24 cellular contexts compared by ENCODE assay signal in the genomic region with DNA sequence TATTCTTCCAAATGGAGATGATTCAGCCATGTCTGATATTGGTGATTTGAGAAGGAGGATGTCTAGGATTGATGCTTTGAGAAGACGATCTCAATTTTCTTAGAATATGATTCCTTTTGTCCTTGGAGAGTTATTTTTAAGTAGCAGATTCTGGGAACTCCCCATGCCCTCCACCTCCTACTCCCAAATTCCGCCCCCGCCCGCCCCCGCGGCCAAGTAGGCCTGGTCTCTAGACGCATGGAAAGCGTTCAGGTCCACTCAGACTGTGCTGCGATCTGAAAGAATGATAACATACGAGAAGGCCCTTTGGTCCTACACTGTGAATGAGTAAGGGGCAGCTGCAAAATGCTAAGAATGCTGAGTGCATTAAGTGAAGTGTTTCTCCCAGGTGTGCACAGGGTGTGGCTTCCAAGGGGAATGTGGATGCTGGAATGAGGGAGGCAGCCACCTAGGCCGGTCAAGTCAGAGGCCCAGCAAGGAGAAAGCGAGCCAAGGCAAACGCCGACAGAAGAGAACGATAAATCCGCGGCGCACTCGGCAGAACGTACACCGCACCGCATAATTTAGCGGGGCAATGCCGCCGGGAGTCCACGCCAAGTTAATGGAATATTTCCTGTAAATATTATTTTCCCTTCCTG.
DNase-seq lines count a peak whose midpoint lies in the region; ATAC-seq, FAIRE-seq and TF ChIP-seq lines count a peak whose summit lies in the region.
"Had no signal": no experiment of that assay in that cellular context is flagged by ENCODE, and none has a peak within 500 bp of the region (broad histone marks: within the 10 kb centered on the region; RNA-seq: fewer than 3 reads in every experiment).

No MANE protein-coding gene starts in this region.

- H3K27ac ChIP-seq in K562 (ENCODE audit: extremely low read depth, low read depth, low read length) (no peak overlapping the region), upper lobe of right lung (peak overlapping the region; percentile 45)
- H3K27ac ChIP-seq: A549, RWPE1 had no signal

- 0 out of 2 replicates have a peak, but pooled peaks cover 3% of the 10 kb centered on the region for H4K20me1 ChIP-seq in K562 (replicated peaks; ENCODE audit: control insufficient read depth, insufficient read depth, low read length)

- H3K4me1 Mint-ChIP-seq in nephron, result peaks cover 43% of the 10 kb centered on the region
- H3K4me1 Mint-ChIP-seq: B cell had no signal

- no peak for FAIRE-seq in K562 (lab: Jason Lieb, UNC)
- FAIRE-seq: A549, D721Med, GM19239, H54 had no signal

- no TSS peak for BruUV-seq in K562 (replicated peaks; lab: Mats Ljungman, UMichigan)

- H3K4me3 ChIP-seq in K562, result no peak overlapping the region
- H3K4me3 ChIP-seq in upper lobe of right lung, result no peak overlapping the region
- H3K4me3 ChIP-seq: A549 had no signal

- intact Hi-C loops in K562 (cut with micrococcal nuclease), result no loop called here
- intact Hi-C loops in upper lobe of right lung (cut with DNase I), result no loop called here

- no peak for TF ChIP-seq EP300 in K562 (IDR thresholded peaks at IDR 0.05; ENCODE audit: low read length)

- no peaks in the 10 kb centered on the region; a peak in 1 of 5 replicates for H3K4me1 ChIP-seq in K562 (replicated peaks in 1 of 2; ENCODE audit: control insufficient read depth in 2 of 2, insufficient read depth in 2 of 2, low read length in 2 of 2)
- no peaks in the 10 kb centered on the region for H3K4me1 ChIP-seq in upper lobe of right lung
- H3K4me1 ChIP-seq: A549 had no signal

- no peaks in the 10 kb centered on the region for H3K79me2 ChIP-seq in K562 (ENCODE audit: control insufficient read depth, insufficient read depth, low read length)

- no peak for ATAC-seq in K562
- ATAC-seq in upper lobe of right lung, result peak; percentile 91
- ATAC-seq in HG03432 (IDR thresholded peaks at IDR 0.05; ENCODE audit: unreplicated experiment), result no peak
- ATAC-seq: A549 had no signal

- POLR2A ChIA-PET in K562 (lab: Yijun Ruan, JAX), result interaction anchor here (0.7 kb wide), 1 partner anchor 8 kb away, joined by 3 read pairs; no protein-coding TSS in a partner anchor

- no peak for TF ChIP-seq RAD21 in K562 (CRISPR knock-in tag; conservative IDR thresholded peaks at IDR 0.05 in 1 of 2, IDR thresholded peaks at IDR 0.05 in 1 of 2)

- no peak overlapping the region for H3K9ac ChIP-seq in K562 (ENCODE audit: insufficient read depth in 1 of 2, low read depth in 2 of 2, low read length in 2 of 2)

- peak overlapping the region; percentile 38 to 83 (median 57) for H3K27ac Mint-ChIP-seq in nephron
- H3K27ac Mint-ChIP-seq: B cell, CD14-positive monocyte had no signal

- H3K27me3 Mint-ChIP-seq in nephron (ENCODE audit: low read depth), result no peaks in the 10 kb centered on the region
- H3K27me3 Mint-ChIP-seq: B cell had no signal

- H2AFZ ChIP-seq in K562 (ENCODE audit: low read depth, low read length), result no peak overlapping the region

- DNase-seq in K562 (ENCODE audit: extremely low read depth in 1 of 4, low spot score in 3 of 4) (no peak), left kidney (ENCODE audit: low read depth, low spot score) (peak; percentile 72), upper lobe of right lung (peak; percentile 67), T-helper 1 cell (no peak), NCI-H2196 treated with DMSO at 0.1 percent for 48 hours (lab: John Stamatoyannopoulos, UW; ENCODE audit: unreplicated experiment) (no peak)
- DNase-seq: DMS53, GF-D8, KG1, NCI-H1092 treated with DMSO at 0.1 percent for 48 hours, NCI-H1436 treated with DMSO at 0.1 percent for 48 hours, NCI-H1930, NCI-H2227 treated with DMSO at 0.1 percent for 48 hours, NCI-H510A, NCI-H748 treated with DMSO at 0.1 percent for 48 hours, SHP77 treated with DMSO at 0.1 percent for 48 hours had no signal

- no peaks in the 10 kb centered on the region for H3K9me3 ChIP-seq in K562 (replicated peaks; ENCODE audit: control insufficient read depth, insufficient read depth, low read depth, low read length)
- no peaks in the 10 kb centered on the region for H3K9me3 ChIP-seq in upper lobe of right lung
- H3K9me3 ChIP-seq: A549 had no signal

- H3K9me3 Mint-ChIP-seq in nephron, result no peaks in the 10 kb centered on the region
- H3K9me3 Mint-ChIP-seq: CD14-positive monocyte had no signal

- in situ Hi-C loops in K562 (cut with MboI), result no loop called here

- TF ChIP-seq CTCF in K562 (IDR thresholded peaks at IDR 0.05 in 2 of 3, conservative IDR thresholded peaks at IDR 0.05 in 1 of 3; ENCODE audit: insufficient read depth in 2 of 3, low read depth in 1 of 3, low read length in 3 of 3), result no peak
- no peak for TF ChIP-seq CTCF in nephron (IDR thresholded peaks at IDR 0.05; ENCODE audit: unreplicated experiment in 3 of 3)
- TF ChIP-seq CTCF in upper lobe of right lung (IDR thresholded peaks at IDR 0.05), result no peak

- WGBS in K562 (ENCODE audit: insufficient coverage, low coverage, missing lambda C conversion rate), result 25% methylated on average over 18 of the region's 26 CpGs

- no peaks in the 10 kb centered on the region for H3K9me1 ChIP-seq in K562 (ENCODE audit: control insufficient read depth, insufficient read depth, low read length)

- H3K4me2 ChIP-seq in K562 (ENCODE audit: insufficient read depth, low read length), result no peak overlapping the region
- H3K4me2 ChIP-seq: A549 had no signal

- TF ChIP-seq POLR2A in K562 (conservative IDR thresholded peaks at IDR 0.05), result no peak

- H3K27me3 ChIP-seq in K562 (ENCODE audit: control insufficient read depth in 2 of 2, insufficient read depth in 2 of 2, low read length in 2 of 2) (peaks cover 43 to 71% of the 10 kb centered on the region in 2 experiments), upper lobe of right lung (no peaks in the 10 kb centered on the region)

- CTCF ChIA-PET in K562 (lab: Yijun Ruan, JAX; ENCODE audit: low intra/inter-chr PET ratio), result no interaction called here

- H3K4me3 Mint-ChIP-seq in nephron, result no peak overlapping the region
- H3K4me3 Mint-ChIP-seq: B cell, CD14-positive monocyte had no signal

- H3K36me3 ChIP-seq in K562 (ENCODE audit: control insufficient read depth, insufficient read depth, low read length) (no peaks in the 10 kb centered on the region), upper lobe of right lung (no peaks in the 10 kb centered on the region)

- peaks cover 63% of the 10 kb centered on the region for H3K36me3 Mint-ChIP-seq in nephron (ENCODE audit: low read depth)
- H3K36me3 Mint-ChIP-seq: CD14-positive monocyte had no signal

TF ChIP-seq in K562, 482 proteins besides CTCF, POLR2A, EP300 and RAD21:
- peak; percentile 69 for TF ChIP-seq EGR1 (conservative IDR thresholded peaks at IDR 0.05)
- no peak for TF ChIP-seq ZNF57 (CRISPR knock-in tag; IDR thresholded peaks at IDR 0.05)
- TF ChIP-seq DMBX1 (CRISPR knock-in tag; IDR thresholded peaks at IDR 0.05; ENCODE audit: borderline replicate concordance), result no peak

Comparison
In these comparisons a context has a peak if more than half of its experiments do, and no peak if none do; other contexts are left out.
1. DNase-seq: peak in left kidney (single experiment) and upper lobe of right lung (single experiment); none in K562 (0 of 4), T-helper 1 cell (0 of 5) and NCI-H2196 treated with DMSO at 0.1 percent for 48 hours (single experiment).